8 cellular contexts compared by ENCODE assay signal in genomic region chr16:69565611-69566436, GRCh38. TPM values are rescaled to one million over a fixed set of nuclear protein-coding genes. Genes with fewer than 3 reads are reported as not detected.
A peak's percentile ranks its signal among the peaks of the same experiment; 100 is the strongest.
DNase-seq lines count a peak whose midpoint lies in the region; ATAC-seq, FAIRE-seq and TF ChIP-seq lines count a peak whose summit lies in the region.

NFAT5 (plus strand) TSS chr16:69565966; CDS start chr16:69566302, 336 bp downstream.

- peak within 1 kb of the TSS; percentile 99 for H3K4me3 Mint-ChIP-seq in WTC11

- peaks cover 65% of the 10 kb centered on the region for H3K79me2 ChIP-seq in mammary epithelial cell (ENCODE audit: insufficient read depth, low read length)
- H3K79me2 ChIP-seq in smooth muscle cell (ENCODE audit: low read depth) = peaks cover 52% of the 10 kb centered on the region

- TF ChIP-seq CTCF in WTC11 (IDR thresholded peaks at IDR 0.05) (no peak), mammary epithelial cell (conservative IDR thresholded peaks at IDR 0.05 in 1 of 2, IDR thresholded peaks at IDR 0.05 in 1 of 2; ENCODE audit: extremely low read depth in 1 of 2, insufficient read depth in 1 of 2, low read depth in 1 of 2, low read length in 2 of 2) (peak in 1 of 2 donors; percentile 11), smooth muscle cell (IDR thresholded peaks at IDR 0.05; ENCODE audit: borderline replicate concordance, insufficient read depth, poor library complexity, severe bottlenecking) (no peak)

- peaks cover 17% of the 10 kb centered on the region for H3F3A ChIP-seq in smooth muscle cell (ENCODE audit: low read depth)

- H3K9me3 Mint-ChIP-seq in WTC11 = no peaks in the 10 kb centered on the region

- FAIRE-seq in GM18507 (lab: Jason Lieb, UNC) = peak; percentile 66

- H3K4me1 ChIP-seq in mammary epithelial cell (ENCODE audit: insufficient read depth, low read length) (peaks cover 19% of the 10 kb centered on the region), smooth muscle cell (ENCODE audit: low read depth) (peaks cover 38% of the 10 kb centered on the region)

- intact Hi-C loops in mammary epithelial cell (cut with micrococcal nuclease) = loop anchor here (1.0 to 5.0 kb wide), 9 partner anchors 35 to 189 kb away; partner anchors contain the start of gene NOB1

- H3K4me1 Mint-ChIP-seq in WTC11 = peaks cover 44% of the 10 kb centered on the region

- peak within 1 kb of the TSS; percentile 93 for H3K27ac ChIP-seq in mammary epithelial cell (ENCODE audit: insufficient read depth, low read depth, low read length)
- H3K27ac ChIP-seq in smooth muscle cell (ENCODE audit: low read depth) = peak within 1 kb of the TSS; percentile 98

- peak within 1 kb of the TSS; percentile 90 to 100 (median 95) for H3K4me3 ChIP-seq in mammary epithelial cell (replicated peaks in 1 of 3; ENCODE audit: insufficient read depth in 1 of 3, low read depth in 2 of 3, low read length in 3 of 3)
- peak within 1 kb of the TSS; percentile 98 for H3K4me3 ChIP-seq in smooth muscle cell

- H2AFZ ChIP-seq in mammary epithelial cell (ENCODE audit: low read depth, low read length) (peak within 1 kb of the TSS; percentile 92), smooth muscle cell (ENCODE audit: low read depth) (peak within 1 kb of the TSS; percentile 97)

- no TSS peak for BruUV-seq in mammary epithelial cell (replicated peaks; lab: Mats Ljungman, UMichigan)

- CTCF ChIA-PET in WTC11 (lab: Charles Lee) = interaction anchor here (1.5 to 2.1 kb wide), 3 partner anchors 71 to 170 kb away, joined by 4 to 6 read pairs (median 5); no protein-coding TSS in a partner anchor
- CTCF ChIA-PET in mammary epithelial cell (lab: Charles Lee; ENCODE audit: low non-redundant PET) = no interaction called here

- no peaks in the 10 kb centered on the region; the same call in 1 of the 2 replicates for H3K27me3 Mint-ChIP-seq in WTC11 (ENCODE audit: low read depth)

- peak; percentile 68 for DNase-seq in GM18507 (ENCODE audit: extremely low spot score, insufficient read length, low read depth)
- peak; percentile 37 for DNase-seq in NCI-H2196 treated with DMSO at 0.1 percent for 48 hours (lab: John Stamatoyannopoulos, UW; ENCODE audit: unreplicated experiment)
- peak; percentile 88 for DNase-seq in WTC11 (ENCODE audit: low spot score)
- DNase-seq in mammary epithelial cell = peak; percentile 85
- peak; percentile 91 for DNase-seq in iPS-NIHi7 (ENCODE audit: extremely low spot score)
- peak; percentile 83 for DNase-seq in smooth muscle cell (lab: John Stamatoyannopoulos, UW; ENCODE audit: unreplicated experiment)

- no peaks in the 10 kb centered on the region for H3K27me3 ChIP-seq in mammary epithelial cell (ENCODE audit: insufficient read depth, low read length)
- H3K27me3 ChIP-seq in smooth muscle cell (ENCODE audit: low read depth) = no peaks in the 10 kb centered on the region

- in situ Hi-C loops in mammary epithelial cell (cut with MboI; ENCODE audit: low sequenced_read_pairs in 2 of 2) = no loop called here

- dilution Hi-C loops in mammary epithelial cell (cut with HindIII; ENCODE audit: low sequenced_read_pairs) = no loop called here

- H3K4me2 ChIP-seq in mammary epithelial cell (ENCODE audit: insufficient read depth, low read depth, low read length) (peak within 1 kb of the TSS; percentile 98), smooth muscle cell (peak within 1 kb of the TSS; percentile 96)

- peak within 1 kb of the TSS; percentile 99 for H3K27ac Mint-ChIP-seq in WTC11

- peak within 1 kb of the TSS; percentile 99 for H3K9ac ChIP-seq in mammary epithelial cell (ENCODE audit: insufficient read depth, low read length)
- H3K9ac ChIP-seq in smooth muscle cell (ENCODE audit: low read depth) = peak within 1 kb of the TSS; percentile 99

- no peaks in the 10 kb centered on the region for H3K9me3 ChIP-seq in mammary epithelial cell (replicated peaks; ENCODE audit: insufficient read depth, low read length)
- no peaks in the 10 kb centered on the region for H3K9me3 ChIP-seq in smooth muscle cell (replicated peaks; ENCODE audit: low read depth)

- 0 out of 2 replicates have a peak, but pooled peaks cover 3% of the 10 kb centered on the region for H3K36me3 Mint-ChIP-seq in WTC11

- peak; percentile 45 for ATAC-seq in HG03103 (IDR thresholded peaks at IDR 0.05; ENCODE audit: low read depth, unreplicated experiment)
- ATAC-seq in WTC11 = peak; percentile 76
- ATAC-seq in HG03469 (IDR thresholded peaks at IDR 0.05; ENCODE audit: unreplicated experiment) = no peak

- H4K20me1 ChIP-seq in mammary epithelial cell (ENCODE audit: insufficient read depth, low read length) = no peaks in the 10 kb centered on the region
- H4K20me1 ChIP-seq in smooth muscle cell (ENCODE audit: low read depth) = peaks cover 42% of the 10 kb centered on the region

- 0% methylated on average over 14 of the region's 84 CpGs for WGBS in mammary epithelial cell (ENCODE audit: low coverage, missing lambda C conversion rate)
- WGBS in smooth muscle cell (ENCODE audit: low lambda C conversion rate) = under 1% methylated on average over 53 of the region's 84 CpGs

- POLR2A ChIA-PET in WTC11 (lab: Charles Lee) = interaction anchor here (0.6 kb wide), 1 partner anchor 68 kb away, joined by 3 read pairs; no protein-coding TSS in a partner anchor

- no peaks in the 10 kb centered on the region for H3K36me3 ChIP-seq in mammary epithelial cell (ENCODE audit: insufficient read depth, low read length)
- H3K36me3 ChIP-seq in smooth muscle cell (ENCODE audit: low read depth) = no peaks in the 10 kb centered on the region

TF ChIP-seq in WTC11, 78 proteins besides CTCF, POLR2A, EP300 and RAD21 (continues in another document):
- TF ChIP-seq ARID4B (CRISPR knock-in tag; IDR thresholded peaks at IDR 0.05; ENCODE audit: borderline replicate concordance) = 0 out of 2 replicates have a peak, but pooled peaks have one; percentile 23
- no peak for TF ChIP-seq ZNF396 (CRISPR knock-in tag; IDR thresholded peaks at IDR 0.05; ENCODE audit: borderline replicate concordance)
- 0 out of 2 replicates have a peak, but pooled peaks have one; percentile 26 for TF ChIP-seq ESRRA (CRISPR knock-in tag; IDR thresholded peaks at IDR 0.05; ENCODE audit: borderline replicate concordance)
- peak; percentile 71 for TF ChIP-seq MAX (CRISPR knock-in tag; IDR thresholded peaks at IDR 0.05)
- TF ChIP-seq ETV6 (CRISPR knock-in tag; IDR thresholded peaks at IDR 0.05) = peak; percentile 90
- TF ChIP-seq FOXK1 (CRISPR knock-in tag; IDR thresholded peaks at IDR 0.05) = peak; percentile 95
- TF ChIP-seq PREB (CRISPR knock-in tag; IDR thresholded peaks at IDR 0.05; ENCODE audit: borderline replicate concordance) = no peak; the same call in 1 of the 2 replicates
- no peak for TF ChIP-seq E2F4 (CRISPR knock-in tag; IDR thresholded peaks at IDR 0.05; ENCODE audit: borderline replicate concordance, low read depth)
- peak; percentile 88 for TF ChIP-seq GABPB1 (CRISPR knock-in tag; IDR thresholded peaks at IDR 0.05)

RNA-seq across cellular contexts. Expression of gene NFAT5, which starts in this region (rescaled TPM):
- total RNA-seq in WTC11 (2021) = 23.2 to 23.7 TPM (median 23.5 TPM) in 3 replicates
- 10 to 100 TPM; 37.5 to 48.2 TPM for total RNA-seq in mammary epithelial cell
- polyA plus RNA-seq in mammary epithelial cell = 16.9 TPM
- polyA minus RNA-seq in mammary epithelial cell = 32.5 TPM
- 33.5 and 44.3 TPM in 2 replicates for total RNA-seq in smooth muscle cell
- 4.2 and 10.0 TPM in 2 replicates for polyA plus RNA-seq in smooth muscle cell

Comparison
In these comparisons a context has a peak if more than half of its experiments do, and no peak if none do; other contexts are left out.
1. DNase-seq: peak in every context shown above with its lines; median percentile 91 in iPS-NIHi7; 88 in WTC11; 85 in mammary epithelial cell; 83 in smooth muscle cell; 68 in GM18507; 37 in NCI-H2196 treated with DMSO at 0.1 percent for 48 hours.